1 cellular context compared by ENCODE assay signal in genomic region chr15:43150171-43150929, GRCh38.
TF ChIP-seq lines count a peak whose summit lies in the region.

No MANE protein-coding gene starts in this region.

TF ChIP-seq in IMR-90, 13 proteins besides CTCF, POLR2A, EP300 and RAD21:
- no peak for TF ChIP-seq BHLHE40 (IDR thresholded peaks at IDR 0.05; ENCODE audit: low read depth, low read length)
- peak; percentile 76; the same call in 1 of the 2 replicates for TF ChIP-seq CEBPB (IDR thresholded peaks at IDR 0.05; ENCODE audit: low read depth, low read length)
- TF ChIP-seq FOS (IDR thresholded peaks at IDR 0.05; ENCODE audit: low read depth, low read length) = peak; percentile 82
- TF ChIP-seq RCOR1 (IDR thresholded peaks at IDR 0.05; ENCODE audit: insufficient replicate concordance, low read length) = peak; percentile 94
- TF ChIP-seq USF2 (IDR thresholded peaks at IDR 0.05; ENCODE audit: low read depth, low read length) = peak; percentile 87
- TF ChIP-seq NFE2L2 (IDR thresholded peaks at IDR 0.05; ENCODE audit: low read depth, low read length) = no peak
